1 cellular context compared by ENCODE assay signal in the genomic region with DNA sequence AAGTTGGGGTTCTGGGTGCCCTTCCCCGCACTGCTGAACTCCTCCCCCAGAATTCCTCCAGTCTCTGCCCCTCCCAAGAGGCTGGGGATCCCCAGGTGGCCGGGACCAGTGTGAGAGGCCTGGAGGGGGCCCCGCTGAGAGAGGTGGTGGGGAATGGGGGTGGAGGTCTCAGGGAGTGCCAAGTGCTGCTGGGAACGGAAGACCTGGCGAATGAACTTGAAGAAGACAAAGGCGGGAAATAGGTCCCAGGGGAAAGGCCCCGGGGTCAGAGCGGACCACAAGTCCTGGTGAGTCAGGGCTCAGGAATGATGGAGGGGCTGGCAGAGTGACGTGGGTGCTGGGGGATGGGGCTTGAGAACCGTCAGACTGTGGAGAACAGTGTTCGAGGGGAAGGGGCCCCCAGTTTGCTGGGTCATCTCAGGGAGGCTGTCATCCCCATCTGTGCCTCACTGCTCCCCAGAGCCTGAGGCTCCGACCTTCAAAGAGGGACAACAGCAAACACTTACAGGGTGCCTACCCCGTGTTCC.
A peak's percentile ranks its signal among the peaks of the same experiment; 100 is the strongest.
TF ChIP-seq lines count a peak whose summit lies in the region.

No MANE protein-coding gene starts in this region.

TF ChIP-seq in HEK293, 187 proteins besides CTCF, POLR2A, EP300 and RAD21 (continued from another document and continues in another):
- TF ChIP-seq, protein P1, sequence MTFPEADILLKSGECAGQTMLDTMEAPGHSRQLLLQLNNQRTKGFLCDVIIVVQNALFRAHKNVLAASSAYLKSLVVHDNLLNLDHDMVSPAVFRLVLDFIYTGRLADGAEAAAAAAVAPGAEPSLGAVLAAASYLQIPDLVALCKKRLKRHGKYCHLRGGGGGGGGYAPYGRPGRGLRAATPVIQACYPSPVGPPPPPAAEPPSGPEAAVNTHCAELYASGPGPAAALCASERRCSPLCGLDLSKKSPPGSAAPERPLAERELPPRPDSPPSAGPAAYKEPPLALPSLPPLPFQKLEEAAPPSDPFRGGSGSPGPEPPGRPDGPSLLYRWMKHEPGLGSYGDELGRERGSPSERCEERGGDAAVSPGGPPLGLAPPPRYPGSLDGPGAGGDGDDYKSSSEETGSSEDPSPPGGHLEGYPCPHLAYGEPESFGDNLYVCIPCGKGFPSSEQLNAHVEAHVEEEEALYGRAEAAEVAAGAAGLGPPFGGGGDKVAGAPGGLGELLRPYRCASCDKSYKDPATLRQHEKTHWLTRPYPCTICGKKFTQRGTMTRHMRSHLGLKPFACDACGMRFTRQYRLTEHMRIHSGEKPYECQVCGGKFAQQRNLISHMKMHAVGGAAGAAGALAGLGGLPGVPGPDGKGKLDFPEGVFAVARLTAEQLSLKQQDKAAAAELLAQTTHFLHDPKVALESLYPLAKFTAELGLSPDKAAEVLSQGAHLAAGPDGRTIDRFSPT (tag by site-specific recombination; IDR thresholded peaks at IDR 0.05) = peak; percentile 99
- TF ChIP-seq ZNF16 (tag by site-specific recombination; IDR thresholded peaks at IDR 0.05; ENCODE audit: low read depth) (no peak), KLF8 (tag by site-specific recombination; IDR thresholded peaks at IDR 0.05) (peak; percentile 98), ZNF138 (tag by site-specific recombination; IDR thresholded peaks at IDR 0.05; ENCODE audit: borderline replicate concordance) (no peak), ZNF558 (tag by site-specific recombination; IDR thresholded peaks at IDR 0.05) (peak; percentile 84), GLI4 (tag by site-specific recombination; IDR thresholded peaks at IDR 0.05) (peak; percentile 57; the same call in 1 of the 2 replicates), ZNF785 (tag by site-specific recombination; IDR thresholded peaks at IDR 0.05) (peak; percentile 54; the same call in 1 of the 2 replicates), ZBTB20 (tag by site-specific recombination; IDR thresholded peaks at IDR 0.05) (peak; percentile 51; the same call in 1 of the 2 replicates), ZNF155 (tag by site-specific recombination; IDR thresholded peaks at IDR 0.05) (no peak), ZBTB17 (tag by site-specific recombination; IDR thresholded peaks at IDR 0.05) (no peak), ZBTB7A (tag by site-specific recombination; IDR thresholded peaks at IDR 0.05; ENCODE audit: low read depth) (peak; percentile 29; the same call in 1 of the 2 replicates), ZNF248 (tag by site-specific recombination; IDR thresholded peaks at IDR 0.05) (no peak), ZNF701 (tag by site-specific recombination; IDR thresholded peaks at IDR 0.05) (no peak), ZNF341 (tag by site-specific recombination; IDR thresholded peaks at IDR 0.05; ENCODE audit: low read depth) (no peak), YY1 (tag by site-specific recombination; IDR thresholded peaks at IDR 0.05) (no peak), ZNF174 (tag by site-specific recombination; IDR thresholded peaks at IDR 0.05) (no peak), ZNF585B (tag by site-specific recombination; IDR thresholded peaks at IDR 0.05) (no peak), ZNF416 (tag by site-specific recombination; IDR thresholded peaks at IDR 0.05) (no peak), MEIS1 (CRISPR knock-in tag; IDR thresholded peaks at IDR 0.05; ENCODE audit: borderline replicate concordance) (no peak), SP7 (tag by site-specific recombination; IDR thresholded peaks at IDR 0.05) (peak; percentile 97), ZNF114 (tag by site-specific recombination; IDR thresholded peaks at IDR 0.05) (no peak), ZNF140 (tag by site-specific recombination; IDR thresholded peaks at IDR 0.05) (no peak), BCL11A (tag by site-specific recombination; IDR thresholded peaks at IDR 0.05; ENCODE audit: low read depth) (peak; percentile 99), MZF1 (tag by site-specific recombination; IDR thresholded peaks at IDR 0.05; ENCODE audit: borderline replicate concordance) (0 out of 2 replicates have a peak, but pooled peaks have one; percentile 47), ZNF544 (tag by site-specific recombination; IDR thresholded peaks at IDR 0.05) (no peak), REPIN1 (tag by site-specific recombination; IDR thresholded peaks at IDR 0.05; ENCODE audit: low read depth) (no peak), ZNF350 (tag by site-specific recombination; IDR thresholded peaks at IDR 0.05) (no peak), SCRT2 (tag by site-specific recombination; IDR thresholded peaks at IDR 0.05) (peak; percentile 61), WT1 (tag by site-specific recombination; IDR thresholded peaks at IDR 0.05) (peak; percentile 83), ZNF792 (tag by site-specific recombination; IDR thresholded peaks at IDR 0.05) (no peak), ZNF184 (tag by site-specific recombination; IDR thresholded peaks at IDR 0.05) (0 out of 2 replicates have a peak, but pooled peaks have one; percentile 39), ZNF214 (tag by site-specific recombination; IDR thresholded peaks at IDR 0.05; ENCODE audit: borderline replicate concordance) (no peak), ZNF776 (tag by site-specific recombination; IDR thresholded peaks at IDR 0.05; ENCODE audit: borderline replicate concordance) (no peak), ZNF501 (tag by site-specific recombination; IDR thresholded peaks at IDR 0.05) (no peak), ZNF791 (tag by site-specific recombination; IDR thresholded peaks at IDR 0.05) (no peak), SALL2 (tag by site-specific recombination; IDR thresholded peaks at IDR 0.05; ENCODE audit: borderline replicate concordance) (no peak), ZIC2 (tag by site-specific recombination; IDR thresholded peaks at IDR 0.05) (peak; percentile 87), ZNF610 (tag by site-specific recombination; IDR thresholded peaks at IDR 0.05; ENCODE audit: borderline replicate concordance) (no peak), ZBTB1 (tag by site-specific recombination; IDR thresholded peaks at IDR 0.05) (0 out of 2 replicates have a peak, but pooled peaks have one; percentile 16), ZEB2 (tag by site-specific recombination; IDR thresholded peaks at IDR 0.05) (peak; percentile 99), ZNF843 (tag by site-specific recombination; IDR thresholded peaks at IDR 0.05) (peak; percentile 73), ZNF571 (tag by site-specific recombination; IDR thresholded peaks at IDR 0.05) (no peak), ZNF311 (tag by site-specific recombination; IDR thresholded peaks at IDR 0.05; ENCODE audit: borderline replicate concordance) (no peak), SCRT1 (tag by site-specific recombination; IDR thresholded peaks at IDR 0.05; ENCODE audit: borderline replicate concordance) (no peak), ZFP69B (tag by site-specific recombination; IDR thresholded peaks at IDR 0.05) (peak; percentile 82)
- TF ChIP-seq, protein P2, sequence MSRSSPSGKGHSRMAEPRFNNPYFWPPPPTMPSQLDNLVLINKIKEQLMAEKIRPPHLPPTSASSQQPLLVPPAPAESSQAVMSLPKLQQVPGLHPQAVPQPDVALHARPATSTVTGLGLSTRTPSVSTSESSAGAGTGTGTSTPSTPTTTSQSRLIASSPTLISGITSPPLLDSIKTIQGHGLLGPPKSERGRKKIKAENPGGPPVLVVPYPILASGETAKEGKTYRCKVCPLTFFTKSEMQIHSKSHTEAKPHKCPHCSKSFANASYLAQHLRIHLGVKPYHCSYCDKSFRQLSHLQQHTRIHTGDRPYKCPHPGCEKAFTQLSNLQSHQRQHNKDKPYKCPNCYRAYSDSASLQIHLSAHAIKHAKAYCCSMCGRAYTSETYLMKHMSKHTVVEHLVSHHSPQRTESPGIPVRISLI (tag by site-specific recombination; IDR thresholded peaks at IDR 0.05) = peak; percentile 64; the same call in 1 of the 2 replicates
- TF ChIP-seq, protein P3, sequence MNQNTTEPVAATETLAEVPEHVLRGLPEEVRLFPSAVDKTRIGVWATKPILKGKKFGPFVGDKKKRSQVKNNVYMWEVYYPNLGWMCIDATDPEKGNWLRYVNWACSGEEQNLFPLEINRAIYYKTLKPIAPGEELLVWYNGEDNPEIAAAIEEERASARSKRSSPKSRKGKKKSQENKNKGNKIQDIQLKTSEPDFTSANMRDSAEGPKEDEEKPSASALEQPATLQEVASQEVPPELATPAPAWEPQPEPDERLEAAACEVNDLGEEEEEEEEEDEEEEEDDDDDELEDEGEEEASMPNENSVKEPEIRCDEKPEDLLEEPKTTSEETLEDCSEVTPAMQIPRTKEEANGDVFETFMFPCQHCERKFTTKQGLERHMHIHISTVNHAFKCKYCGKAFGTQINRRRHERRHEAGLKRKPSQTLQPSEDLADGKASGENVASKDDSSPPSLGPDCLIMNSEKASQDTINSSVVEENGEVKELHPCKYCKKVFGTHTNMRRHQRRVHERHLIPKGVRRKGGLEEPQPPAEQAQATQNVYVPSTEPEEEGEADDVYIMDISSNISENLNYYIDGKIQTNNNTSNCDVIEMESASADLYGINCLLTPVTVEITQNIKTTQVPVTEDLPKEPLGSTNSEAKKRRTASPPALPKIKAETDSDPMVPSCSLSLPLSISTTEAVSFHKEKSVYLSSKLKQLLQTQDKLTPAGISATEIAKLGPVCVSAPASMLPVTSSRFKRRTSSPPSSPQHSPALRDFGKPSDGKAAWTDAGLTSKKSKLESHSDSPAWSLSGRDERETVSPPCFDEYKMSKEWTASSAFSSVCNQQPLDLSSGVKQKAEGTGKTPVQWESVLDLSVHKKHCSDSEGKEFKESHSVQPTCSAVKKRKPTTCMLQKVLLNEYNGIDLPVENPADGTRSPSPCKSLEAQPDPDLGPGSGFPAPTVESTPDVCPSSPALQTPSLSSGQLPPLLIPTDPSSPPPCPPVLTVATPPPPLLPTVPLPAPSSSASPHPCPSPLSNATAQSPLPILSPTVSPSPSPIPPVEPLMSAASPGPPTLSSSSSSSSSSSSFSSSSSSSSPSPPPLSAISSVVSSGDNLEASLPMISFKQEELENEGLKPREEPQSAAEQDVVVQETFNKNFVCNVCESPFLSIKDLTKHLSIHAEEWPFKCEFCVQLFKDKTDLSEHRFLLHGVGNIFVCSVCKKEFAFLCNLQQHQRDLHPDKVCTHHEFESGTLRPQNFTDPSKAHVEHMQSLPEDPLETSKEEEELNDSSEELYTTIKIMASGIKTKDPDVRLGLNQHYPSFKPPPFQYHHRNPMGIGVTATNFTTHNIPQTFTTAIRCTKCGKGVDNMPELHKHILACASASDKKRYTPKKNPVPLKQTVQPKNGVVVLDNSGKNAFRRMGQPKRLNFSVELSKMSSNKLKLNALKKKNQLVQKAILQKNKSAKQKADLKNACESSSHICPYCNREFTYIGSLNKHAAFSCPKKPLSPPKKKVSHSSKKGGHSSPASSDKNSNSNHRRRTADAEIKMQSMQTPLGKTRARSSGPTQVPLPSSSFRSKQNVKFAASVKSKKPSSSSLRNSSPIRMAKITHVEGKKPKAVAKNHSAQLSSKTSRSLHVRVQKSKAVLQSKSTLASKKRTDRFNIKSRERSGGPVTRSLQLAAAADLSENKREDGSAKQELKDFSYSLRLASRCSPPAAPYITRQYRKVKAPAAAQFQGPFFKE (tag by site-specific recombination; IDR thresholded peaks at IDR 0.05; ENCODE audit: borderline replicate concordance) = no peak
- TF ChIP-seq, protein P4, sequence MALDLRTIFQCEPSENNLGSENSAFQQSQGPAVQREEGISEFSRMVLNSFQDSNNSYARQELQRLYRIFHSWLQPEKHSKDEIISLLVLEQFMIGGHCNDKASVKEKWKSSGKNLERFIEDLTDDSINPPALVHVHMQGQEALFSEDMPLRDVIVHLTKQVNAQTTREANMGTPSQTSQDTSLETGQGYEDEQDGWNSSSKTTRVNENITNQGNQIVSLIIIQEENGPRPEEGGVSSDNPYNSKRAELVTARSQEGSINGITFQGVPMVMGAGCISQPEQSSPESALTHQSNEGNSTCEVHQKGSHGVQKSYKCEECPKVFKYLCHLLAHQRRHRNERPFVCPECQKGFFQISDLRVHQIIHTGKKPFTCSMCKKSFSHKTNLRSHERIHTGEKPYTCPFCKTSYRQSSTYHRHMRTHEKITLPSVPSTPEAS (tag by site-specific recombination; IDR thresholded peaks at IDR 0.05) = peak; percentile 56; the same call in 1 of the 2 replicates
- TF ChIP-seq, protein P5, sequence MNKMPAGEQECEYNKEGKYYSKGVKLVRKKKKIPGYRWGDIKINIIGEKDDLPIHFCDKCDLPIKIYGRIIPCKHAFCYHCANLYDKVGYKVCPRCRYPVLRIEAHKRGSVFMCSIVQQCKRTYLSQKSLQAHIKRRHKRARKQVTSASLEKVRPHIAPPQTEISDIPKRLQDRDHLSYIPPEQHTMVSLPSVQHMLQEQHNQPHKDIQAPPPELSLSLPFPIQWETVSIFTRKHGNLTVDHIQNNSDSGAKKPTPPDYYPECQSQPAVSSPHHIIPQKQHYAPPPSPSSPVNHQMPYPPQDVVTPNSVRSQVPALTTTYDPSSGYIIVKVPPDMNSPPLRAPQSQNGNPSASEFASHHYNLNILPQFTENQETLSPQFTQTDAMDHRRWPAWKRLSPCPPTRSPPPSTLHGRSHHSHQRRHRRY (tag by site-specific recombination; IDR thresholded peaks at IDR 0.05) = no peak
- TF ChIP-seq, protein P6, sequence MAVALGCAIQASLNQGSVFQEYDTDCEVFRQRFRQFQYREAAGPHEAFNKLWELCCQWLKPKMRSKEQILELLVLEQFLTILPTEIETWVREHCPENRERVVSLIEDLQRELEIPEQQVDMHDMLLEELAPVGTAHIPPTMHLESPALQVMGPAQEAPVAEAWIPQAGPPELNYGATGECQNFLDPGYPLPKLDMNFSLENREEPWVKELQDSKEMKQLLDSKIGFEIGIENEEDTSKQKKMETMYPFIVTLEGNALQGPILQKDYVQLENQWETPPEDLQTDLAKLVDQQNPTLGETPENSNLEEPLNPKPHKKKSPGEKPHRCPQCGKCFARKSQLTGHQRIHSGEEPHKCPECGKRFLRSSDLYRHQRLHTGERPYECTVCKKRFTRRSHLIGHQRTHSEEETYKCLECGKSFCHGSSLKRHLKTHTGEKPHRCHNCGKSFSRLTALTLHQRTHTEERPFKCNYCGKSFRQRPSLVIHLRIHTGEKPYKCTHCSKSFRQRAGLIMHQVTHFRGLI (tag by site-specific recombination; IDR thresholded peaks at IDR 0.05) = no peak
- TF ChIP-seq, protein P7, sequence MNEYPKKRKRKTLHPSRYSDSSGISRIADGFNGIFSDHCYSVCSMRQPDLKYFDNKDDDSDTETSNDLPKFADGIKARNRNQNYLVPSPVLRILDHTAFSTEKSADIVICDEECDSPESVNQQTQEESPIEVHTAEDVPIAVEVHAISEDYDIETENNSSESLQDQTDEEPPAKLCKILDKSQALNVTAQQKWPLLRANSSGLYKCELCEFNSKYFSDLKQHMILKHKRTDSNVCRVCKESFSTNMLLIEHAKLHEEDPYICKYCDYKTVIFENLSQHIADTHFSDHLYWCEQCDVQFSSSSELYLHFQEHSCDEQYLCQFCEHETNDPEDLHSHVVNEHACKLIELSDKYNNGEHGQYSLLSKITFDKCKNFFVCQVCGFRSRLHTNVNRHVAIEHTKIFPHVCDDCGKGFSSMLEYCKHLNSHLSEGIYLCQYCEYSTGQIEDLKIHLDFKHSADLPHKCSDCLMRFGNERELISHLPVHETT (tag by site-specific recombination; IDR thresholded peaks at IDR 0.05) = peak; percentile 97
- TF ChIP-seq, protein P8, sequence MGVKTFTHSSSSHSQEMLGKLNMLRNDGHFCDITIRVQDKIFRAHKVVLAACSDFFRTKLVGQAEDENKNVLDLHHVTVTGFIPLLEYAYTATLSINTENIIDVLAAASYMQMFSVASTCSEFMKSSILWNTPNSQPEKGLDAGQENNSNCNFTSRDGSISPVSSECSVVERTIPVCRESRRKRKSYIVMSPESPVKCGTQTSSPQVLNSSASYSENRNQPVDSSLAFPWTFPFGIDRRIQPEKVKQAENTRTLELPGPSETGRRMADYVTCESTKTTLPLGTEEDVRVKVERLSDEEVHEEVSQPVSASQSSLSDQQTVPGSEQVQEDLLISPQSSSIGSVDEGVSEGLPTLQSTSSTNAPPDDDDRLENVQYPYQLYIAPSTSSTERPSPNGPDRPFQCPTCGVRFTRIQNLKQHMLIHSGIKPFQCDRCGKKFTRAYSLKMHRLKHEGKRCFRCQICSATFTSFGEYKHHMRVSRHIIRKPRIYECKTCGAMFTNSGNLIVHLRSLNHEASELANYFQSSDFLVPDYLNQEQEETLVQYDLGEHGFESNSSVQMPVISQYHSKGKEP (tag by site-specific recombination; IDR thresholded peaks at IDR 0.05) = no peak
